ENCODE assay signal across 1 cellular context in the genomic region with DNA sequence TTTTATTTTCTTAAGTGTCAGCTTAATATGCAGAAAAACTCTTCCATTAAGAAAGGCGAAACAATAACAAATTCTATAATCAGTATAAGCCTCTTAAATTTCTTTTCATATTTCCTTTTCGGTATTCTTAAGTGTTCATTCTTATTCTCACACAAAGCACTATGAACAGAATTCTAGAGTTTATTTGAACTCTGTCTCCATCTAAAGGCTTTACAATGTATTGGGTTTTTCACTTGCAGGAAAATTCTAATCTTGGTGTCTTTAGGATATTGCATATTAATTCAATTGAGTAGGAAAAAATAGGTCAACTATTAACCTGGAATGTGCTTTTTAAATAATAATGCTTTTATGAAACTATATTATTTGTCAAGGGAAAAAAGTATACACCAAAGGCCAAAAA.
TF ChIP-seq lines count a peak whose summit lies in the region.

No MANE protein-coding gene starts in this region.

TF ChIP-seq in K562, 482 proteins besides CTCF, POLR2A, EP300 and RAD21 (continued from another document):
- TF ChIP-seq, protein P1, sequence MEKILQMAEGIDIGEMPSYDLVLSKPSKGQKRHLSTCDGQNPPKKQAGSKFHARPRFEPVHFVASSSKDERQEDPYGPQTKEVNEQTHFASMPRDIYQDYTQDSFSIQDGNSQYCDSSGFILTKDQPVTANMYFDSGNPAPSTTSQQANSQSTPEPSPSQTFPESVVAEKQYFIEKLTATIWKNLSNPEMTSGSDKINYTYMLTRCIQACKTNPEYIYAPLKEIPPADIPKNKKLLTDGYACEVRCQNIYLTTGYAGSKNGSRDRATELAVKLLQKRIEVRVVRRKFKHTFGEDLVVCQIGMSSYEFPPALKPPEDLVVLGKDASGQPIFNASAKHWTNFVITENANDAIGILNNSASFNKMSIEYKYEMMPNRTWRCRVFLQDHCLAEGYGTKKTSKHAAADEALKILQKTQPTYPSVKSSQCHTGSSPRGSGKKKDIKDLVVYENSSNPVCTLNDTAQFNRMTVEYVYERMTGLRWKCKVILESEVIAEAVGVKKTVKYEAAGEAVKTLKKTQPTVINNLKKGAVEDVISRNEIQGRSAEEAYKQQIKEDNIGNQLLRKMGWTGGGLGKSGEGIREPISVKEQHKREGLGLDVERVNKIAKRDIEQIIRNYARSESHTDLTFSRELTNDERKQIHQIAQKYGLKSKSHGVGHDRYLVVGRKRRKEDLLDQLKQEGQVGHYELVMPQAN (IDR thresholded peaks at IDR 0.05; ENCODE audit: borderline replicate concordance) = no peak
TF ChIP-seq in K562: peak in this region for 0.
